Comparison of ENCODE assay signal across 8 cellular contexts in the genomic region with DNA sequence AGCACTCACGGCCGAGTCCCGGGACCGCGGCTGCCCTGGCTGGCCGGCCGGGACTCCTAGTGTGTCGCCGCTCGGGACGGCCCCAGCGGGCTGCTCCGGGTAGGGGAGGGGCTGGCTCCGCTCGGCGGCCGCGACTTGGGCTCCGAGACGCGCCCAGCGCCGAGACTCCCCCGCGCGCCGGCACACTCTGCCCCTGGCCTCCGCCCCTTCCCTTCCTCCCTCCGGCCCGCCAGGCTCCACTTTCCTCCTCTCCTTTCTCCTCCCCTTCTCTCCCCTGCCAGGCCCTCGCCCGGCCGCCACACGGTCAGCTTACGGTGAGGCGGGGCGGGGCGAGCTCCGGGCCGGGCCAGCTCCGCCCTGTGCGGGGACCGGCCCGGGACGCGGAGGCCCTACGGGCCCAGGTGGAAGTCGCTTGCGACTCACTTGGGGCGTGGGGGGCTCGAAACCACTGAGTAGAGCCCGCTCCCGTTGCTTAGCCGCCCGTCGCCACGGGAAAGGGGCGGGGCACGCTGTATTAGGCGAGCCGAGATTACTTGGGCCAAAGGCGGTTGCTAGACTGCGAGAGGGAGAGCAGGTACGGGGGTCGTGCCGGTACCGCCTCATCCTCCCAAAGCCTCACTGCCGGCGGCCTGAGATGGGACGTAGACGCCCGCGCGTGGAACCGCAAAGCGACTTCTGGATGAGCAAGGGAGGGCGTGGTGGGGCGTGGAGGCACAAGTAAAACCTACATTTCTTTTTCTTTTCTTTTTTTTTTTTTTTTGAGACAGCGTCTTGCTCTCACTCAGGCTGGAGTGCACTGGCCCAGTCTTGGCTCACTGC. TPM values are rescaled to one million over a fixed set of nuclear protein-coding genes. Genes with fewer than 3 reads are reported as not detected.
DNase-seq lines count a peak whose midpoint lies in the region; ATAC-seq and TF ChIP-seq lines count a peak whose summit lies in the region.

A gene with protein sequence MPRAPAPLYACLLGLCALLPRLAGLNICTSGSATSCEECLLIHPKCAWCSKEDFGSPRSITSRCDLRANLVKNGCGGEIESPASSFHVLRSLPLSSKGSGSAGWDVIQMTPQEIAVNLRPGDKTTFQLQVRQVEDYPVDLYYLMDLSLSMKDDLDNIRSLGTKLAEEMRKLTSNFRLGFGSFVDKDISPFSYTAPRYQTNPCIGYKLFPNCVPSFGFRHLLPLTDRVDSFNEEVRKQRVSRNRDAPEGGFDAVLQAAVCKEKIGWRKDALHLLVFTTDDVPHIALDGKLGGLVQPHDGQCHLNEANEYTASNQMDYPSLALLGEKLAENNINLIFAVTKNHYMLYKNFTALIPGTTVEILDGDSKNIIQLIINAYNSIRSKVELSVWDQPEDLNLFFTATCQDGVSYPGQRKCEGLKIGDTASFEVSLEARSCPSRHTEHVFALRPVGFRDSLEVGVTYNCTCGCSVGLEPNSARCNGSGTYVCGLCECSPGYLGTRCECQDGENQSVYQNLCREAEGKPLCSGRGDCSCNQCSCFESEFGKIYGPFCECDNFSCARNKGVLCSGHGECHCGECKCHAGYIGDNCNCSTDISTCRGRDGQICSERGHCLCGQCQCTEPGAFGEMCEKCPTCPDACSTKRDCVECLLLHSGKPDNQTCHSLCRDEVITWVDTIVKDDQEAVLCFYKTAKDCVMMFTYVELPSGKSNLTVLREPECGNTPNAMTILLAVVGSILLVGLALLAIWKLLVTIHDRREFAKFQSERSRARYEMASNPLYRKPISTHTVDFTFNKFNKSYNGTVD (minus strand): TSS at position 189 of the 819 bp plus-strand sequence. CDS start 365 bp downstream, outside the sequence.

- H3K9ac ChIP-seq in endocrine pancreas (ENCODE audit: control insufficient read depth, insufficient read depth, low read length) = peak within 1 kb of the TSS; percentile 61

- H3K27ac ChIP-seq in lower lobe of right lung = peak within 1 kb of the TSS; percentile 90

- TF ChIP-seq CTCF in LNCaP clone FGC (IDR thresholded peaks at IDR 0.05; ENCODE audit: control insufficient read depth, extremely low read depth, insufficient read depth) (no peak), lower lobe of right lung (IDR thresholded peaks at IDR 0.05) (no peak)

- H3K4me3 ChIP-seq in LNCaP clone FGC (ENCODE audit: low read depth, low read length) (peak within 1 kb of the TSS; percentile 61), endocrine pancreas (ENCODE audit: control insufficient read depth, insufficient read depth, low read length) (no peak within 1 kb of the TSS), lower lobe of right lung (peak within 1 kb of the TSS; percentile 76)

- H3K4me1 ChIP-seq in endocrine pancreas (ENCODE audit: control insufficient read depth, insufficient read depth, low read length) (no peaks in the 10 kb centered on the region), lower lobe of right lung (peaks cover 13% of the 10 kb centered on the region)

- DNase-seq in DMS79 treated with DMSO at 0.1 percent for 48 hours (lab: John Stamatoyannopoulos, UW) = peak; percentile 23
- DNase-seq in LNCaP clone FGC (ENCODE audit: low read depth) = peak; percentile 32
- DNase-seq in activated CD4-positive, alpha-beta T cell treated with anti-CD3 and anti-CD28 coated beads for 48 hours = peak; percentile 50
- DNase-seq in lower lobe of right lung = peak; percentile 86
- DNase-seq in stimulated activated CD8-positive, alpha-beta memory T cell treated with anti-CD3 and anti-CD28 coated beads, Interleukin-4, amount 100 ng/mL, for 24 hours (ENCODE audit: low read depth) = peak; percentile 21

- H3K27me3 ChIP-seq in endocrine pancreas (ENCODE audit: control insufficient read depth, insufficient read depth, low read length) (no peaks in the 10 kb centered on the region), lower lobe of right lung (ENCODE audit: low read depth) (no peaks in the 10 kb centered on the region)

- no peaks in the 10 kb centered on the region for H3K36me3 ChIP-seq in endocrine pancreas (ENCODE audit: control insufficient read depth, insufficient read depth, low read length)
- no peaks in the 10 kb centered on the region for H3K36me3 ChIP-seq in lower lobe of right lung

- no peaks in the 10 kb centered on the region for H3K9me3 ChIP-seq in endocrine pancreas (ENCODE audit: control insufficient read depth, low read length)
- no peaks in the 10 kb centered on the region for H3K9me3 ChIP-seq in lower lobe of right lung

- intact Hi-C loops in lower lobe of right lung (cut with DNase I) = no loop called here

- ATAC-seq in GM21576 (IDR thresholded peaks at IDR 0.05; ENCODE audit: unreplicated experiment) (peak; percentile 53), lower lobe of right lung (peak; percentile 92 to 95), HG03025 (IDR thresholded peaks at IDR 0.05; ENCODE audit: low FRiP score, unreplicated experiment) (no peak)

RNA-seq across cellular contexts. Expression of the gene that starts here (rescaled TPM):
- 93.1 TPM for total RNA-seq in lower lobe of right lung

Comparison
In these comparisons a context has a peak if more than half of its experiments do, and no peak if none do; other contexts are left out.
1. DNase-seq: peak in every context shown above with its lines; median percentile 86 in lower lobe of right lung; 50 in activated CD4-positive, alpha-beta T cell treated with anti-CD3 and anti-CD28 coated beads for 48 hours; 32 in LNCaP clone FGC; 23 in DMS79 treated with DMSO at 0.1 percent for 48 hours; 21 in stimulated activated CD8-positive, alpha-beta memory T cell treated with anti-CD3 and anti-CD28 coated beads, Interleukin-4, amount 100 ng/mL, for 24 hours.